Comparison of ENCODE assay signal across 9 cellular contexts in the genomic region with DNA sequence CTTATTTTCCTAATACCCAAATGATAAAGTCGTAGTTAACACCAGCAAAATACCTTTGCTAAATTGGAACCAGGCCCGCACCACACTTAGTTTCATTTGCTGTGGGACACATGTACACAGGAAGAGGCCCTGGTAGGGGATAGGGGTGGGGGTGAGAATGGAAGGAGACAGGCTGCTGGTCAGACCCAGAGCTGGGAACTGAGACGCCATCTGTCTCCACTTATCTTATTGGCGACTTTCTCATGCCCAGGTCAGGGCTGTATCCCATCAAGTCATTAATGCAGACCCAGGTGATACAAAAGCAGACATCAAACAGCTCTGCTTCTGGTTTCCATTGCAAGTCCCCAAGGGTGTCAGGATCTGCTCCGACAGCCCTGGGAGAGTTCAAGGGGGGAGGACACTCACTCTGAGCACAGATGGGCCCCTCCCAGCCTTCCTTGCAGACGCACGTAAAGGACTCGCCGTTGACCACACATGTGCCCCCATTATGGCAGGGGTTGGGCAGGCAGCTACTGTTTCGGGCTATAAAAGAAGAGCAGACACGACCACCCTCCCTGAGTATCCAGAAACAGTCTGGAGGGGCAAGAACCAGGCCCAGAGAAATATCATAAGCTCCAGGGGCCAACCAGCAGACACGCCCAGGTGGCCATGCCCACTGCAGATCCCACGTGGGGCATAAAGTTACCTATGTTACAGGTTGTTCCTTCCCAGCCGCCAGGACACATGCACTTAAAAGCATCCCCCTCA. TPM values are rescaled to one million over a fixed set of nuclear protein-coding genes. Genes with fewer than 3 reads are reported as not detected.
DNase-seq lines count a peak whose midpoint lies in the region; ATAC-seq and TF ChIP-seq lines count a peak whose summit lies in the region.
"Had no signal": no experiment of that assay in that cellular context is flagged by ENCODE, and none has a peak within 500 bp of the region (broad histone marks: within the 10 kb centered on the region; RNA-seq: fewer than 3 reads in every experiment).

No MANE protein-coding gene starts in this region.

- H2AFZ ChIP-seq in MM.1S (ENCODE audit: low read length), result no peak overlapping the region

- no peaks in the 10 kb centered on the region for H3K27me3 ChIP-seq in MM.1S (replicated peaks; ENCODE audit: insufficient read depth, low read length)

- H3K27me3 Mint-ChIP-seq in natural killer cell treated with Interleukin-12 subunit alpha and Interleukin-12 subunit beta and Interleukin-15 and Interleukin-18, amount 100 ng/mL, for 72 hours, result no peaks in the 10 kb centered on the region

- H3K9me2 ChIP-seq in MM.1S (replicated peaks; ENCODE audit: insufficient read depth, low read length), result no peaks in the 10 kb centered on the region

- H3K4me1 Mint-ChIP-seq in natural killer cell treated with Interleukin-12 subunit alpha and Interleukin-12 subunit beta and Interleukin-15 and Interleukin-18, amount 100 ng/mL, for 72 hours (ENCODE audit: low read depth in 2 of 2), result peaks cover 0 to 5% of the 10 kb centered on the region in 2 donors
- H3K4me1 Mint-ChIP-seq: CD14-positive monocyte had no signal

- H3K9me3 Mint-ChIP-seq in natural killer cell treated with Interleukin-12 subunit alpha and Interleukin-12 subunit beta and Interleukin-15 and Interleukin-18, amount 100 ng/mL, for 72 hours, result no peaks in the 10 kb centered on the region

- H3K36me3 Mint-ChIP-seq in natural killer cell treated with Interleukin-12 subunit alpha and Interleukin-12 subunit beta and Interleukin-15 and Interleukin-18, amount 100 ng/mL, for 72 hours, result no peaks in the 10 kb centered on the region

- peak; percentile 46 for DNase-seq in MM.1S
- DNase-seq in natural killer cell treated with Interleukin-12 subunit alpha and Interleukin-12 subunit beta and Interleukin-15 and Interleukin-18, amount 100 ng/mL, for 72 hours (ENCODE audit: low spot score), result no peak
- DNase-seq in 8988T, result no peak
- DNase-seq in NCI-H446 (lab: John Stamatoyannopoulos, UW), result no peak

- peak; percentile 64 for ATAC-seq in GM18505 (IDR thresholded peaks at IDR 0.05; ENCODE audit: unreplicated experiment)
- ATAC-seq in GM21515 (IDR thresholded peaks at IDR 0.05; ENCODE audit: unreplicated experiment), result peak; percentile 62
- peak; percentile 55 to 59 for ATAC-seq in natural killer cell treated with Interleukin-12 subunit alpha and Interleukin-12 subunit beta and Interleukin-15 and Interleukin-18, amount 100 ng/mL, for 72 hours
- ATAC-seq in GM19328 (IDR thresholded peaks at IDR 0.05; ENCODE audit: unreplicated experiment), result no peak
- ATAC-seq in HG03196 (IDR thresholded peaks at IDR 0.05; ENCODE audit: unreplicated experiment), result no peak

- peaks cover 6% of the 10 kb centered on the region; the same call in 1 of the 2 replicates for H3K4me1 ChIP-seq in MM.1S (ENCODE audit: low read length)

- peaks cover 7% of the 10 kb centered on the region for H3K36me3 ChIP-seq in MM.1S (replicated peaks; ENCODE audit: insufficient read depth, low read length)

- H3K9me3 ChIP-seq in MM.1S (replicated peaks; ENCODE audit: insufficient read depth, low read length), result no peaks in the 10 kb centered on the region

- TF ChIP-seq CTCF in MM.1S (IDR thresholded peaks at IDR 0.05; ENCODE audit: low read length), result no peak

- H3K9ac ChIP-seq in MM.1S (ENCODE audit: low read length), result no peak overlapping the region

- H3K4me2 ChIP-seq in MM.1S (ENCODE audit: low read depth, low read length), result no peak overlapping the region

- H3K4me3 ChIP-seq in MM.1S (ENCODE audit: low read length), result no peak overlapping the region

- no peak for TF ChIP-seq POLR2A in GM18505 (IDR thresholded peaks at IDR 0.05; ENCODE audit: borderline replicate concordance, extremely low read depth, insufficient read depth, insufficient read length)

- H3K79me2 ChIP-seq in MM.1S (ENCODE audit: low read length), result no peaks in the 10 kb centered on the region

- no peaks in the 10 kb centered on the region for H4K20me1 ChIP-seq in MM.1S (ENCODE audit: insufficient read depth, low read length)

- no peak overlapping the region for H3K27ac ChIP-seq in MM.1S (ENCODE audit: low read length)

- no peaks in the 10 kb centered on the region for H3F3A ChIP-seq in MM.1S (ENCODE audit: insufficient read depth, low read length)

- no peak overlapping the region for H3K4me3 Mint-ChIP-seq in natural killer cell treated with Interleukin-12 subunit alpha and Interleukin-12 subunit beta and Interleukin-15 and Interleukin-18, amount 100 ng/mL, for 72 hours

- H3K27ac Mint-ChIP-seq in natural killer cell treated with Interleukin-12 subunit alpha and Interleukin-12 subunit beta and Interleukin-15 and Interleukin-18, amount 100 ng/mL, for 72 hours, result no peak overlapping the region
- H3K27ac Mint-ChIP-seq: CD14-positive monocyte had no signal

RNA-seq across cellular contexts. Expression of gene JAG1, which starts 29.2 kb away (rescaled TPM):
- under 1 TPM; 0.28 to 0.64 TPM for total RNA-seq in natural killer cell treated with Interleukin-12 subunit alpha and Interleukin-12 subunit beta and Interleukin-15 and Interleukin-18, amount 100 ng/mL, for 72 hours

Comparison
In these comparisons a context has a peak if more than half of its experiments do, and no peak if none do; other contexts are left out.
1. ATAC-seq: peak in GM18505 (single experiment), GM21515 (single experiment) and natural killer cell treated with Interleukin-12 subunit alpha and Interleukin-12 subunit beta and Interleukin-15 and Interleukin-18, amount 100 ng/mL, for 72 hours (2 of 2); none in GM19328 (single experiment) and HG03196 (single experiment).